Comparison of ENCODE assay signal across 12 cellular contexts in the genomic region with DNA sequence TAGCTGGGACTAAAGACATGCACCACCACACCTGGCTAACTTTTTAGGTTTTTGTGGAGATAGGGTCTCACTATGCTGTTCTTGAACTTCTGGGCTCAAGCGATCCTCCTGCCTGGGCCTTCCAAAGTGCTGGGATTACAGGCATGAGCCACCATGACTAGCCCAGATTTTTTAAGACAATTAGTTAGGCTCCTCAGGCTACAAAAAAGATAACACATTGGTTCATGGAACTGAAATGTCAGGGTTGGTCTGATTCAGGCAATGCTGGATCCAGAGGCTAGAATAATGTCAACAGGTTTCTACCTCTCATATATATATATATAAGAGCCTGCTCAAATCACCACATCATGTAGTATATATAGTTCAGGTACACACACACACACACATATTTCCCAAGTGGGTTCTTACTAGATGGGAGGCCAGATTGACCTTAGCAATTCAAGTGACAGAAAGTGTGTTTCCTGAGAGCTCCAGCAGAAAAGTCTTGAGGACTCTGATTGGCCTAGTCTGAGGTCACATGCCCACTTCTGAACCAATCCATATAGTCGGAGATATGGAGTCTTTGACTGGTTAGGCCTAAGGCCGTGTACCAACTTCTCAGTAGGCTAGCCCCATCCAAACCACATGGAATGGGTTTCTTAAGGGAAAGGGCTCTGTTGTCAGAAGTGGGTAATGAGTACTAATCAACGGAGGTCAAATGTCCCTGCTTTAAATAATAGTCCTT.
"Had no signal": no experiment of that assay in that cellular context is flagged by ENCODE, and none has a peak within 500 bp of the region (broad histone marks: within the 10 kb centered on the region; RNA-seq: fewer than 3 reads in every experiment).

No MANE protein-coding gene starts in this region.

- ATAC-seq: gastrocnemius medialis; mucosa of descending colon; naive thymus-derived CD8-positive, alpha-beta T cell had no signal

- H3K9me3 Mint-ChIP-seq: naive thymus-derived CD8-positive, alpha-beta T cell; type B pancreatic cell had no signal

- H3K36me3 ChIP-seq: gastrocnemius medialis, heart right ventricle had no signal

- H3K4me2 ChIP-seq: smooth muscle cell had no signal

- H3K27me3 ChIP-seq: gastrocnemius medialis, heart right ventricle had no signal

- H3K27ac ChIP-seq: gastrocnemius medialis, heart right ventricle had no signal

- H3K27me3 Mint-ChIP-seq: type B pancreatic cell had no signal

- H3K4me3 Mint-ChIP-seq: naive thymus-derived CD8-positive, alpha-beta T cell; type B pancreatic cell had no signal

- H3K4me1 ChIP-seq: gastrocnemius medialis had no signal

- DNase-seq: effector memory CD4-positive, alpha-beta T cell; gastrocnemius medialis; heart right ventricle; hypothalamus; kidney glomerular epithelial cell; mucosa of descending colon; naive thymus-derived CD8-positive, alpha-beta T cell; right cardiac atrium; stimulated activated CD4-positive, alpha-beta T cell treated with anti-CD3 and anti-CD28 coated beads, Interleukin-2, amount 100 ng/mL, for 48 hours; stimulated activated naive CD4-positive, alpha-beta T cell treated with Interleukin-2 at 50 U/mL for 16 hours had no signal

- H3K4me3 ChIP-seq: gastrocnemius medialis, heart right ventricle, mucosa of descending colon, smooth muscle cell had no signal

- H3K9me3 ChIP-seq: gastrocnemius medialis, heart right ventricle, mucosa of descending colon had no signal

- H3K4me1 Mint-ChIP-seq: naive thymus-derived CD8-positive, alpha-beta T cell had no signal

- H3K27ac Mint-ChIP-seq: naive thymus-derived CD8-positive, alpha-beta T cell; type B pancreatic cell had no signal

- H3K36me3 Mint-ChIP-seq: naive thymus-derived CD8-positive, alpha-beta T cell; type B pancreatic cell had no signal
